In genomic region chr15:51405646-51406194, GRCh38 we compare ENCODE assay signal across 20 cellular contexts.
DNase-seq lines count a peak whose midpoint lies in the region; ATAC-seq and TF ChIP-seq lines count a peak whose summit lies in the region.
"Had no signal": no experiment of that assay in that cellular context is flagged by ENCODE, and none has a peak within 500 bp of the region (broad histone marks: within the 10 kb centered on the region; RNA-seq: fewer than 3 reads in every experiment).

No MANE protein-coding gene starts in this region.

- 65% methylated on average over 7 of the region's 7 CpGs for WGBS in esophagus muscularis mucosa
- WGBS in sigmoid colon, 2 donors: 70 to 80% methylated on average over 7 of the region's 7 CpGs

- H3K9me3 ChIP-seq in esophagus muscularis mucosa (no peaks in the 10 kb centered on the region), sigmoid colon (no peaks in the 10 kb centered on the region)

- H3K27me3 ChIP-seq in GM23338 (ENCODE audit: insufficient read depth): no peaks in the 10 kb centered on the region
- peaks cover 0 to 6% (median 0%) of the 10 kb centered on the region in 4 donors for H3K27me3 ChIP-seq in esophagus muscularis mucosa
- H3K27me3 ChIP-seq in sigmoid colon: no peaks in the 10 kb centered on the region

- no peaks in the 10 kb centered on the region for H3F3A ChIP-seq in GM23338 (replicated peaks; ENCODE audit: low read depth)

- TF ChIP-seq EP300 in esophagus muscularis mucosa (IDR thresholded peaks at IDR 0.05): no peak
- no peak for TF ChIP-seq EP300 in sigmoid colon (IDR thresholded peaks at IDR 0.05)

- ATAC-seq in GM23338 (no peak), GM21717 (IDR thresholded peaks at IDR 0.05; ENCODE audit: unreplicated experiment) (no peak), SK-N-SH treated with all-trans-retinoic acid at 6 μM for 48 hours (no peak)
- ATAC-seq: HCT116, Panc1 had no signal

- no peaks in the 10 kb centered on the region for H3K79me2 ChIP-seq in GM23338 (replicated peaks; ENCODE audit: insufficient read depth)

- H3K4me2 ChIP-seq in GM23338: no peak overlapping the region

- peaks cover 8% of the 10 kb centered on the region for H3K4me1 ChIP-seq in GM23338 (ENCODE audit: insufficient read depth)
- peaks cover 0 to 8% (median 3%) of the 10 kb centered on the region in 4 donors for H3K4me1 ChIP-seq in esophagus muscularis mucosa
- peaks cover 0 to 9% (median 8%) of the 10 kb centered on the region in 4 donors for H3K4me1 ChIP-seq in sigmoid colon

- no peak for TF ChIP-seq CTCF in GM23338 (conservative IDR thresholded peaks at IDR 0.05; ENCODE audit: low read depth in 2 of 2)
- no peak for TF ChIP-seq CTCF in astrocyte of the spinal cord (IDR thresholded peaks at IDR 0.05; ENCODE audit: low read depth, low read length)
- no peak for TF ChIP-seq CTCF in esophagus muscularis mucosa (IDR thresholded peaks at IDR 0.05)
- TF ChIP-seq CTCF in sigmoid colon (IDR thresholded peaks at IDR 0.05): no peak

- H3K9me2 ChIP-seq in GM23338 (ENCODE audit: insufficient read depth): 0 out of 2 replicates have a peak, but pooled peaks cover 4% of the 10 kb centered on the region

- in situ Hi-C loops in astrocyte of the spinal cord (cut with HindIII; ENCODE audit: low sequenced_read_pairs): no loop called here

- DNase-seq in GM23338 (ENCODE audit: low spot score) (no peak), astrocyte of the spinal cord (ENCODE audit: low read depth, low spot score) (peak; percentile 10), esophagus muscularis mucosa (ENCODE audit: extremely low spot score) (peak; percentile 42), midbrain (lab: John Stamatoyannopoulos, UW) (peak; percentile 30), sigmoid colon (no peak)
- no peak for DNase-seq in activated CD4-positive, CD25-positive, alpha-beta regulatory T cell treated with anti-CD3 and anti-CD28 coated beads, Interleukin-2, amount 50 U/mL, for 72 hours
- DNase-seq: COR-L47, DMS153, KG1, NCI-H1417 treated with DMSO at 0.1 percent for 48 hours, NCI-H2029, NCI-H2171 treated with DMSO at 0.1 percent for 48 hours, NCI-H446 treated with DMSO at 0.1 percent for 48 hours, NCI-H748 treated with DMSO at 0.1 percent for 48 hours had no signal

- H3K4me3 ChIP-seq in GM23338 (no peak overlapping the region), astrocyte of the spinal cord (ENCODE audit: low read depth, low read length) (no peak overlapping the region), esophagus muscularis mucosa (no peak overlapping the region), sigmoid colon (no peak overlapping the region)
- H3K4me3 ChIP-seq: SK-N-MC had no signal

- peaks cover 7% of the 10 kb centered on the region for H3K27me3 Mint-ChIP-seq in GM23338 (ENCODE audit: insufficient read depth, low read depth, poor library complexity)

- no peak overlapping the region for H3K27ac ChIP-seq in GM23338 (ENCODE audit: low read depth)
- no peak overlapping the region for H3K27ac ChIP-seq in esophagus muscularis mucosa (replicated peaks in 1 of 4)
- H3K27ac ChIP-seq in sigmoid colon: peak overlapping the region in 1 of 4 donors; percentile 25
- H3K27ac ChIP-seq: SK-N-MC had no signal

- no peak overlapping the region for H3K4me3 Mint-ChIP-seq in GM23338

- peaks cover 20% of the 10 kb centered on the region for H3K4me1 Mint-ChIP-seq in GM23338

- H3K36me3 Mint-ChIP-seq in GM23338 (ENCODE audit: low read depth): no peaks in the 10 kb centered on the region
- H3K36me3 Mint-ChIP-seq: CD14-positive monocyte had no signal

- intact Hi-C loops in esophagus muscularis mucosa (cut with DNase I): no loop called here
- intact Hi-C loops in sigmoid colon (cut with DNase I): no loop called here

- no peaks in the 10 kb centered on the region for H4K20me1 ChIP-seq in GM23338 (replicated peaks; ENCODE audit: insufficient read depth)

- TF ChIP-seq POLR2A in esophagus muscularis mucosa (IDR thresholded peaks at IDR 0.05; ENCODE audit: low read depth) (no peak), sigmoid colon (IDR thresholded peaks at IDR 0.05) (no peak)

- H3K27ac Mint-ChIP-seq in GM23338: no peak overlapping the region
- H3K27ac Mint-ChIP-seq: CD14-positive monocyte had no signal

- no peaks in the 10 kb centered on the region for H3K9me3 Mint-ChIP-seq in GM23338
- H3K9me3 Mint-ChIP-seq: CD14-positive monocyte had no signal

- H3K36me3 ChIP-seq in GM23338 (ENCODE audit: insufficient read depth) (no peaks in the 10 kb centered on the region), esophagus muscularis mucosa (no peaks in the 10 kb centered on the region), sigmoid colon (no peaks in the 10 kb centered on the region)

- H2AFZ ChIP-seq in GM23338: peak overlapping the region; percentile 85

TF ChIP-seq in GM23338, 12 proteins besides CTCF, POLR2A, EP300 and RAD21:
- TF ChIP-seq ETS1 (IDR thresholded peaks at IDR 0.05) (no peak), ZNF114 (CRISPR knock-in tag; IDR thresholded peaks at IDR 0.05) (no peak), CREB1 (CRISPR knock-in tag; IDR thresholded peaks at IDR 0.05; ENCODE audit: low read depth) (no peak), POLR2AphosphoS5 (IDR thresholded peaks at IDR 0.05; ENCODE audit: low read depth) (no peak)

TF ChIP-seq in SK-N-SH treated with all-trans-retinoic acid at 6 μM for 48 hours, 23 proteins besides CTCF, POLR2A, EP300 and RAD21 (continues in another document):
- no peak for TF ChIP-seq CSRNP3 (CRISPR knock-in tag; IDR thresholded peaks at IDR 0.05)
- TF ChIP-seq PATZ1 (CRISPR knock-in tag; IDR thresholded peaks at IDR 0.05; ENCODE audit: borderline replicate concordance): no peak
- no peak for TF ChIP-seq ZNF8 (CRISPR knock-in tag; IDR thresholded peaks at IDR 0.05)
- no peak for TF ChIP-seq ESRRG (CRISPR knock-in tag; IDR thresholded peaks at IDR 0.05)
- no peak for TF ChIP-seq ISL1 (CRISPR knock-in tag; IDR thresholded peaks at IDR 0.05)
- no peak for TF ChIP-seq TSHZ2 (CRISPR knock-in tag; IDR thresholded peaks at IDR 0.05)
- no peak for TF ChIP-seq PPARA (CRISPR knock-in tag; IDR thresholded peaks at IDR 0.05; ENCODE audit: borderline replicate concordance)
- no peak for TF ChIP-seq ZFP3 (CRISPR knock-in tag; IDR thresholded peaks at IDR 0.05)
- no peak for TF ChIP-seq SNAI2 (CRISPR knock-in tag; IDR thresholded peaks at IDR 0.05)
- no peak for TF ChIP-seq ZC3H10 (CRISPR knock-in tag; IDR thresholded peaks at IDR 0.05)
- TF ChIP-seq OSR1 (CRISPR knock-in tag; IDR thresholded peaks at IDR 0.05): no peak
- TF ChIP-seq ARNTL (CRISPR knock-in tag; IDR thresholded peaks at IDR 0.05; ENCODE audit: borderline replicate concordance, low read depth): no peak
- no peak for TF ChIP-seq GLIS3 (CRISPR knock-in tag; IDR thresholded peaks at IDR 0.05)
- no peak for TF ChIP-seq ZFP30 (CRISPR knock-in tag; IDR thresholded peaks at IDR 0.05)

Comparison
In these comparisons a context has a peak if more than half of its experiments do, and no peak if none do; other contexts are left out.
1. DNase-seq: peak in astrocyte of the spinal cord (single experiment), esophagus muscularis mucosa (single experiment) and midbrain (single experiment); none in GM23338 (single experiment), activated CD4-positive, CD25-positive, alpha-beta regulatory T cell treated with anti-CD3 and anti-CD28 coated beads, Interleukin-2, amount 50 U/mL, for 72 hours (single experiment) and sigmoid colon (single experiment).